8 cellular contexts compared by ENCODE assay signal in the genomic region with DNA sequence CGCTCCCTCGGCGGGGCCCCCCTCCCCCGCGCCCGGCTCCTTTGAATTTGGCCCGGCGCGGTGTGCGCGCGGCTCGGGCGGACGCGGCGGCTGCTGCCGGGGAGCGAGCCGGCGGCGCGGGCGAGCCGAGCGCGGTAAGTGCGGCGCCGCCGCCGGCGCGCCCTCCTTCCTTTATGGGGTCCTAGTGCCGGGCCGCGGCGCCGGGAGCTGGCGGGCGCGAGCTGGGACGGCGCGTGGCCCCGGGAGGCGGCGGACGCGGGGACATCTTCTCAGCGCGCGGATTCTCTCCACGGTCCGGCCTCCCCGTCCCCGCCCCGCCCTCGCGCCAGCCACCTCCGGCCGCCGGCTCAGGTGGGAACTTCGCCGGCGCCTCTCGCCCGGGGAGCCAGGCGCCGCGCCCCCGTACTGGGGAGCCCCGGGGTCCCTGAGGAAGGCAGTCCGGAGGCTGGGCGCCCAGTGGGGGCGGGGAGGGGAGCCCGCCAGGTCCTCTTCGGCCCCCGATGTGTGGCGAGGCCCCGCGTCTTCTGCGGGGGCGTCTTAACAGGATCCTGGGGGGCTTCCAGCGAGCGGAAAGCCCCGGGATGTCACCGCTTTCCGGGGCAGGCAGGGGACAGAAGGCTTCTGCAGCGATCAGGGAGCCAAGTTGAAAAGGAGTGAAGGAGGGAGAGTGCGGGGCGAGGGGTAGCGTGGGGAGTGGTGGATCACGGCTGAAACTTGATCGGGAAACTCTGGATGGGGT.
A peak's percentile ranks its signal among the peaks of the same experiment; 100 is the strongest.
DNase-seq lines count a peak whose midpoint lies in the region; ATAC-seq and TF ChIP-seq lines count a peak whose summit lies in the region.

No MANE protein-coding gene starts in this region.

- H3K4me3 ChIP-seq in astrocyte of the cerebellum (ENCODE audit: low read depth, low read length) = peak overlapping the region; percentile 72
- H3K4me3 ChIP-seq in transverse colon = peak overlapping the region; percentile 33 to 73 (median 47)

- no peak overlapping the region for H3K27ac ChIP-seq in transverse colon

- no peak for TF ChIP-seq EP300 in transverse colon (IDR thresholded peaks at IDR 0.05; ENCODE audit: low read depth)

- peak; percentile 47 for ATAC-seq in HG03354 (IDR thresholded peaks at IDR 0.05; ENCODE audit: poor library complexity, severe bottlenecking, unreplicated experiment)

- H3K36me3 ChIP-seq in transverse colon = no peaks in the 10 kb centered on the region

- WGBS in transverse colon (ENCODE audit: low coverage in 1 of 2), 2 donors = 3% methylated on average over 76 of the region's 95 CpGs; no CpG with 5 or more reads in 1 of the 2 donors

- H3K27me3 ChIP-seq in transverse colon = peaks cover 100% of the 10 kb centered on the region

- peaks cover 11 to 36% (median 25%) of the 10 kb centered on the region in 4 donors for H3K4me1 ChIP-seq in transverse colon

- DNase-seq in DMS153 (lab: John Stamatoyannopoulos, UW) (peak; percentile 11), DMS153 treated with DMSO at 0.1 percent for 48 hours (lab: John Stamatoyannopoulos, UW; ENCODE audit: unreplicated experiment) (no peak), astrocyte of the cerebellum (ENCODE audit: low read depth) (no peak), left kidney (ENCODE audit: low read depth, low spot score) (peak; percentile 81), transverse colon (no peak), COLO829 (ENCODE audit: low spot score) (no peak)
- no peak for DNase-seq in stimulated activated CD4-positive, alpha-beta T cell treated with anti-CD3 and anti-CD28 coated beads, Interleukin-4, amount 100 ng/mL, for 4 hours

- no peaks in the 10 kb centered on the region for H3K9me3 ChIP-seq in transverse colon

- in situ Hi-C loops in astrocyte of the cerebellum (cut with HindIII; ENCODE audit: low sequenced_read_pairs) (no loop called here), transverse colon (cut with MboI; ENCODE audit: low pct_ligation_motif_present in 1 of 4, low pct_unique_long_range_greater_than_20kb in 1 of 4, low sequenced_read_pairs in 3 of 4) (no loop called here)

- no peak for TF ChIP-seq POLR2A in transverse colon (IDR thresholded peaks at IDR 0.05)

- TF ChIP-seq CTCF in astrocyte of the cerebellum (IDR thresholded peaks at IDR 0.05; ENCODE audit: low read depth, low read length, missing control alignments) = no peak
- TF ChIP-seq CTCF in transverse colon (IDR thresholded peaks at IDR 0.05) = no peak

- intact Hi-C loops in transverse colon (cut with DNase I; ENCODE audit: low total_unique reads) = no loop called here

Comparison
In these comparisons a context has a peak if more than half of its experiments do, and no peak if none do; other contexts are left out.
1. DNase-seq: peak in DMS153 (single experiment) and left kidney (single experiment); none in DMS153 treated with DMSO at 0.1 percent for 48 hours (single experiment), astrocyte of the cerebellum (single experiment), transverse colon (single experiment), COLO829 (single experiment) and stimulated activated CD4-positive, alpha-beta T cell treated with anti-CD3 and anti-CD28 coated beads, Interleukin-4, amount 100 ng/mL, for 4 hours (0 of 2).